34 cellular contexts compared by ENCODE assay signal in the genomic region with DNA sequence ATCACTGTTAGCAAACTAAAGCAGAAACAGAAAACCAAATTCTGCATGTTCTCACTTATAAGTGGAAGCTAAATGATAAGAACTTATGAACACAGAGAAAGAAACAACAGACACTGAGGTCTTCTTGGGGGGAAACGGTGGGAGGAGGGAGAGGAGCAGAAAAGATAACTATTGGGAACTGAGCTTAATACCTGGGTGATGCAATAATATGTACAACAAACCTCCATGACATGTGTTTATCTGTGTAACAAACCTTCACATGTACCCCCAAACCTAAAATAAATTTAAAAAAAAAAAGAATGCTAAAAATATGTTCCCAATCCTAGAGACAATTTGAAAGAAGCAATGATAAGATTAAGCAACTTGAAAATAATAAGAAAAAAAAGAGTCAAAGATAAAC.
"Had no signal": no experiment of that assay in that cellular context is flagged by ENCODE, and none has a peak within 500 bp of the region (broad histone marks: within the 10 kb centered on the region; RNA-seq: fewer than 3 reads in every experiment).

No MANE protein-coding gene starts in this region.

- H3K9me3 ChIP-seq: MG63 had no signal

- DNase-seq: Karpas-422, Kasumi-1, MG63, MM.1S, MV-4-11, NCI-H1048, NCI-H1092, NCI-H1092 treated with DMSO at 0.1 percent for 48 hours, NCI-H1105, NCI-H1105 treated with DMSO at 0.1 percent for 48 hours, NCI-H1417, NCI-H1417 treated with DMSO at 0.1 percent for 48 hours, NCI-H1436, NCI-H1436 treated with DMSO at 0.1 percent for 48 hours, NCI-H146, NCI-H1694, NCI-H1694 treated with DMSO at 0.1 percent for 48 hours, NCI-H187, NCI-H187 treated with DMSO at 0.1 percent for 48 hours, NCI-H1930, NCI-H2029, NCI-H2029 treated with DMSO at 0.1 percent for 48 hours, NCI-H2081, NCI-H2081 treated with DMSO at 0.1 percent for 48 hours, NCI-H2107, NCI-H2171, NCI-H2171 treated with DMSO at 0.1 percent for 48 hours, NCI-H226, NCI-H345, NCI-H446, NCI-H446 treated with DMSO at 0.1 percent for 48 hours, NCI-H510A, NCI-H510A treated with DMSO at 0.1 percent for 48 hours, NCI-H524 had no signal

- H3K4me3 ChIP-seq: MG63 had no signal

- H3K27me3 ChIP-seq: MG63 had no signal

- H3K36me3 ChIP-seq: MG63 had no signal
